7 cellular contexts compared by ENCODE assay signal in the genomic region with DNA sequence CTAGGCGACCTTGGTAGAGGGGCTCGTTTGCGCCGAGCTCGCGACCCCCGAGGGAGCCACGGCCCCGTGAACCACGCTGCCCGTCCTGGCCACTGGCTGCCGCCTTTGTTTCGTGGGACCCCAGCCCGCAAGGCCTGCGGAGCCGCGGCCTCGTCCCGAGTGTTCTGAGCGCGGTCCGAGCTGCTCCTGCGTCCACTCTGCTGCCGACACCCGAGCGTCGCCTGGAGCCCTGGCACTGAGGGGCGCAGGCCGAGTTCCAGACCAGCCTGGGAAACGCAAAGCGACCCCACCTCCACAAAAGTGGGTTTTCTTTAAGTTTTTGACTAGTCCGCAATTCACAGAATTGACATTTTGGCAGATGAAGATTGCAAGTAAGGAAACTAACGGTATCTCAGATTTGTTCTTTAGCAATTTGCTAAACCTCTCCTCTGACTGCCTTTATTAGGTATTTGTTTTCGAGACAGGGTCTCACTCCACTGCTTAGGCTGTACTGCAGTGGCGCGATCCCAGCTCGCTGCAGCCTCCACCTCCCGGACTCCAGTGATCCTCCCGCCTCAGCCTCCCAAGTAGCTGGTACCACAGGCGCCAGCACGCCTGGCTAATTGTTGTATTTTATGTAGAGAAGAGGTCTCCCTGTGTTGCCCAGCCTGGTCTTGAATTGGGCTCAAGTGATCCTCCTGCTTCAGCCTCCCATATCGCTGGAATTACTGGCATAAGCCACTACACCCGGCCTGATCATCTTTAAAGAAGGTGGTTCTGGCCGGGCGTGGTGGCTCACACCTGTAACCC. TPM values are rescaled to one million over a fixed set of nuclear protein-coding genes. Genes with fewer than 3 reads are reported as not detected.
DNase-seq lines count a peak whose midpoint lies in the region; ATAC-seq and TF ChIP-seq lines count a peak whose summit lies in the region.

No MANE protein-coding gene starts in this region.

- TF ChIP-seq CTCF in HEK293 (tag by site-specific recombination; IDR thresholded peaks at IDR 0.05) (no peak), GM20000 (IDR thresholded peaks at IDR 0.05; ENCODE audit: extremely low read depth, missing control alignments) (no peak)

- H3K4me3 Mint-ChIP-seq in activated CD8-positive, alpha-beta T cell treated with anti-CD3 and anti-CD28 coated beads, Interleukin-2, amount 10 ng/mL, durations not matched to agents 7 days and 5 days: peak overlapping the region; percentile 96
- H3K4me3 Mint-ChIP-seq in stimulated activated naive B cell treated with anti-CD40 and anti-IgM and Interleukin-4, amounts not matched to agents 10 μg/mL and 1 μg/mL and 100 μg/mL, for 72 hours: peak overlapping the region; percentile 92 to 98

- peak overlapping the region; percentile 63 for H3K27ac Mint-ChIP-seq in activated CD8-positive, alpha-beta T cell treated with anti-CD3 and anti-CD28 coated beads, Interleukin-2, amount 10 ng/mL, durations not matched to agents 7 days and 5 days
- H3K27ac Mint-ChIP-seq in stimulated activated naive B cell treated with anti-CD40 and anti-IgM and Interleukin-4, amounts not matched to agents 10 μg/mL and 1 μg/mL and 100 μg/mL, for 72 hours: peak overlapping the region; percentile 100

- DNase-seq in activated CD8-positive, alpha-beta T cell treated with anti-CD3 and anti-CD28 coated beads, Interleukin-2, amount 10 ng/mL, durations not matched to agents 7 days and 5 days: no peak
- no peak for DNase-seq in stimulated activated naive B cell treated with anti-CD40 and anti-IgM and Interleukin-4, amounts not matched to agents 10 μg/mL and 1 μg/mL and 100 μg/mL, for 72 hours
- no peak for DNase-seq in NCI-H2196 treated with DMSO at 0.1 percent for 48 hours (lab: John Stamatoyannopoulos, UW; ENCODE audit: unreplicated experiment)
- DNase-seq in ACHN: no peak
- DNase-seq in GM20000 (ENCODE audit: low spot score): no peak

- H3K4me1 ChIP-seq in HEK293 (ENCODE audit: control insufficient read depth, insufficient read depth, low read length): no peaks in the 10 kb centered on the region

- no peaks in the 10 kb centered on the region for H3K27me3 Mint-ChIP-seq in activated CD8-positive, alpha-beta T cell treated with anti-CD3 and anti-CD28 coated beads, Interleukin-2, amount 10 ng/mL, durations not matched to agents 7 days and 5 days (ENCODE audit: low read depth)
- H3K27me3 Mint-ChIP-seq in stimulated activated naive B cell treated with anti-CD40 and anti-IgM and Interleukin-4, amounts not matched to agents 10 μg/mL and 1 μg/mL and 100 μg/mL, for 72 hours: peaks cover 0 to 4% of the 10 kb centered on the region in 2 donors

- H3K9me3 ChIP-seq in HEK293 (ENCODE audit: control insufficient read depth, insufficient read depth, low read depth, low read length): no peaks in the 10 kb centered on the region

- in situ Hi-C loops in ACHN (cut with HindIII; ENCODE audit: low pct_ligation_motif_present, low pct_unique_long_range_greater_than_20kb, low sequenced_read_pairs): no loop called here

- no peaks in the 10 kb centered on the region for H3K9me3 Mint-ChIP-seq in activated CD8-positive, alpha-beta T cell treated with anti-CD3 and anti-CD28 coated beads, Interleukin-2, amount 10 ng/mL, durations not matched to agents 7 days and 5 days (ENCODE audit: insufficient read depth)
- no peaks in the 10 kb centered on the region for H3K9me3 Mint-ChIP-seq in stimulated activated naive B cell treated with anti-CD40 and anti-IgM and Interleukin-4, amounts not matched to agents 10 μg/mL and 1 μg/mL and 100 μg/mL, for 72 hours

- H3K4me1 Mint-ChIP-seq in activated CD8-positive, alpha-beta T cell treated with anti-CD3 and anti-CD28 coated beads, Interleukin-2, amount 10 ng/mL, durations not matched to agents 7 days and 5 days (ENCODE audit: low read depth): peaks cover 31% of the 10 kb centered on the region
- peaks cover 22 to 60% of the 10 kb centered on the region in 2 donors for H3K4me1 Mint-ChIP-seq in stimulated activated naive B cell treated with anti-CD40 and anti-IgM and Interleukin-4, amounts not matched to agents 10 μg/mL and 1 μg/mL and 100 μg/mL, for 72 hours

- peak overlapping the region; percentile 48; the same call in 1 of the 2 replicates for H3K27ac ChIP-seq in HEK293 (ENCODE audit: extremely low read depth, low read depth, low read length)

- POLR2A ChIA-PET in HEK293 (lab: Yijun Ruan, JAX): interaction anchor here (1.9 kb wide), 1 partner anchor 35 kb away, joined by 4 read pairs; no protein-coding TSS in a partner anchor
- POLR2A ChIA-PET in activated CD8-positive, alpha-beta T cell treated with anti-CD3 and anti-CD28 coated beads, Interleukin-2, amount 10 ng/mL, durations not matched to agents 7 days and 5 days (lab: Charles Lee): no interaction called here

- no peak for ATAC-seq in activated CD8-positive, alpha-beta T cell treated with anti-CD3 and anti-CD28 coated beads, Interleukin-2, amount 10 ng/mL, durations not matched to agents 7 days and 5 days
- no peak for ATAC-seq in stimulated activated naive B cell treated with anti-CD40 and anti-IgM and Interleukin-4, amounts not matched to agents 10 μg/mL and 1 μg/mL and 100 μg/mL, for 72 hours (replicated peaks)

- peaks cover 20% of the 10 kb centered on the region for H3K36me3 Mint-ChIP-seq in activated CD8-positive, alpha-beta T cell treated with anti-CD3 and anti-CD28 coated beads, Interleukin-2, amount 10 ng/mL, durations not matched to agents 7 days and 5 days (ENCODE audit: low read depth)
- peaks cover 28 to 38% of the 10 kb centered on the region in 2 donors for H3K36me3 Mint-ChIP-seq in stimulated activated naive B cell treated with anti-CD40 and anti-IgM and Interleukin-4, amounts not matched to agents 10 μg/mL and 1 μg/mL and 100 μg/mL, for 72 hours

- H3K4me3 ChIP-seq in HEK293 (ENCODE audit: low read depth, low read length) (peak overlapping the region; percentile 90), iPS-11a (ENCODE audit: low read depth, low read length) (peak overlapping the region; percentile 55)

- CTCF ChIA-PET in HEK293 (lab: Yijun Ruan, JAX): interaction anchor here (0.5 to 2.0 kb wide), 3 partner anchors 11 to 58 kb away, joined by 3 to 8 read pairs (median 3); partner anchors contain the start of gene PTDSS2
- CTCF ChIA-PET in activated CD8-positive, alpha-beta T cell treated with anti-CD3 and anti-CD28 coated beads, Interleukin-2, amount 10 ng/mL, durations not matched to agents 7 days and 5 days (lab: Charles Lee): interaction anchor here (3.6 to 3.7 kb wide), 2 partner anchors 11 to 58 kb away, joined by 15 to 16 read pairs; partner anchors contain the start of gene PTDSS2

- peaks cover 0 to 18% of the 10 kb centered on the region in 2 experiments; a peak in 1 of 3 replicates for H3K36me3 ChIP-seq in HEK293 (ENCODE audit: control insufficient read depth in 2 of 2, insufficient read depth in 1 of 2, low read length in 2 of 2)

TF ChIP-seq in HEK293, 187 proteins besides CTCF, POLR2A, EP300 and RAD21 (continues in another document):
- TF ChIP-seq ZNF529 (tag by site-specific recombination; IDR thresholded peaks at IDR 0.05; ENCODE audit: insufficient replicate concordance) (no peak), ZNF19 (tag by site-specific recombination; IDR thresholded peaks at IDR 0.05; ENCODE audit: low read depth) (no peak), ZNF791 (tag by site-specific recombination; IDR thresholded peaks at IDR 0.05) (no peak), ZNF16 (tag by site-specific recombination; IDR thresholded peaks at IDR 0.05; ENCODE audit: low read depth) (no peak), ZNF362 (tag by site-specific recombination; IDR thresholded peaks at IDR 0.05) (no peak)
- TF ChIP-seq, protein P1, sequence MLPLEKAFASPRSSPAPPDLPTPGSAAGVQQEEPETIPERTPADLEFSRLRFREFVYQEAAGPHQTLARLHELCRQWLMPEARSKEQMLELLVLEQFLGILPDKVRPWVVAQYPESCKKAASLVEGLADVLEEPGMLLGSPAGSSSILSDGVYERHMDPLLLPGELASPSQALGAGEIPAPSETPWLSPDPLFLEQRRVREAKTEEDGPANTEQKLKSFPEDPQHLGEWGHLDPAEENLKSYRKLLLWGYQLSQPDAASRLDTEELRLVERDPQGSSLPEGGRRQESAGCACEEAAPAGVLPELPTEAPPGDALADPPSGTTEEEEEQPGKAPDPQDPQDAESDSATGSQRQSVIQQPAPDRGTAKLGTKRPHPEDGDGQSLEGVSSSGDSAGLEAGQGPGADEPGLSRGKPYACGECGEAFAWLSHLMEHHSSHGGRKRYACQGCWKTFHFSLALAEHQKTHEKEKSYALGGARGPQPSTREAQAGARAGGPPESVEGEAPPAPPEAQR (tag by site-specific recombination; IDR thresholded peaks at IDR 0.05): no peak

RNA-seq across cellular contexts. Expression of gene RNH1, which starts 0.9 kb away (rescaled TPM):
- 100 to 1,000 TPM; 104 to 105 TPM for total RNA-seq in activated CD8-positive, alpha-beta T cell treated with anti-CD3 and anti-CD28 coated beads, Interleukin-2, amount 10 ng/mL, durations not matched to agents 7 days and 5 days

RNA-seq across cellular contexts. Expression of gene HRAS, which starts 27.5 kb away (rescaled TPM):
- 10 to 100 TPM; 58.7 to 68.9 TPM for total RNA-seq in activated CD8-positive, alpha-beta T cell treated with anti-CD3 and anti-CD28 coated beads, Interleukin-2, amount 10 ng/mL, durations not matched to agents 7 days and 5 days

RNA-seq across cellular contexts. Expression of gene LRRC56, which starts 29.4 kb away (rescaled TPM):
- 1 to 10 TPM; 1.9 to 2.2 TPM for total RNA-seq in activated CD8-positive, alpha-beta T cell treated with anti-CD3 and anti-CD28 coated beads, Interleukin-2, amount 10 ng/mL, durations not matched to agents 7 days and 5 days

RNA-seq across cellular contexts. Expression of gene LMNTD2, which starts 52.6 kb away (rescaled TPM):
- under 1 TPM; 0.34 to 0.81 TPM for total RNA-seq in activated CD8-positive, alpha-beta T cell treated with anti-CD3 and anti-CD28 coated beads, Interleukin-2, amount 10 ng/mL, durations not matched to agents 7 days and 5 days

RNA-seq across cellular contexts. Expression of gene RASSF7, which starts 52.8 kb away (rescaled TPM):
- 10 to 100 TPM; 32.2 to 36.1 TPM for total RNA-seq in activated CD8-positive, alpha-beta T cell treated with anti-CD3 and anti-CD28 coated beads, Interleukin-2, amount 10 ng/mL, durations not matched to agents 7 days and 5 days
